In the genomic region with DNA sequence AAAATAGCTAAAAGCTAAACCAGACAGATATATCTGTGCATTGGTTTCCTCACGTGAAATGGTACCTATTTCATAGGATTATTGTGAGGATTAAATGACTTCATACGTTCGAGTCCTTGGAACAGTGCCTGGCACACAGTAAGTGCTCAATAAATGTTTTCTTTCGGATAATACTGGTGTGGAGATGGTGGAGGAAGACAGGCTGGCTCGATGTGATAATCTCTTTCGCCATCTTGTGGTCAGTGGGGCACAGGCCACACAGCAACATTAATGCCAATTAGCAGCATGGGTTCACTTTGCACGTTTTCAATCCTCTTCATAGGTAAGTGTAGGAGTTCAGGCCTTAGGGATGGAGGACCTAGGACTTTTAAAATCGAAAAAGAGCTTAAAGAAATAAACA, we compare ENCODE assay signal across 1 cellular context.
A peak's percentile ranks its signal among the peaks of the same experiment; 100 is the strongest.
TF ChIP-seq lines count a peak whose summit lies in the region.

No MANE protein-coding gene starts in this region.

TF ChIP-seq in HepG2, 621 proteins besides CTCF, POLR2A, EP300 and RAD21 (continued from another document):
- TF ChIP-seq, protein P1, sequence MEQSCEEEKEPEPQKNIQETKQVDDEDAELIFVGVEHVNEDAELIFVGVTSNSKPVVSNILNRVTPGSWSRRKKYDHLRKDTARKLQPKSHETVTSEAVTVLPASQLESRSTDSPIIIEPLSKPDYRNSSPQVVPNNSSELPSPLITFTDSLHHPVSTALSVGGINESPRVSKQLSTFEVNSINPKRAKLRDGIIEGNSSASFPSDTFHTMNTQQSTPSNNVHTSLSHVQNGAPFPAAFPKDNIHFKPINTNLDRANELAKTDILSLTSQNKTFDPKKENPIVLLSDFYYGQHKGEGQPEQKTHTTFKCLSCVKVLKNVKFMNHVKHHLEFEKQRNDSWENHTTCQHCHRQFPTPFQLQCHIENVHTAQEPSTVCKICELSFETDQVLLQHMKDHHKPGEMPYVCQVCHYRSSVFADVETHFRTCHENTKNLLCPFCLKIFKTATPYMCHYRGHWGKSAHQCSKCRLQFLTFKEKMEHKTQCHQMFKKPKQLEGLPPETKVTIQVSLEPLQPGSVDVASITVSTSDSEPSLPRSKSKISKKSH (CRISPR knock-in tag; IDR thresholded peaks at IDR 0.05; ENCODE audit: borderline replicate concordance) = no peak
- TF ChIP-seq HMGXB4 (CRISPR knock-in tag; IDR thresholded peaks at IDR 0.05; ENCODE audit: borderline replicate concordance in 1 of 2, low read depth in 1 of 2) = 0 out of 4 replicates have a peak, but pooled peaks of 1 of the 2 experiments have one; percentile 26
- no peak for TF ChIP-seq ZNF550 (CRISPR knock-in tag; IDR thresholded peaks at IDR 0.05; ENCODE audit: borderline replicate concordance)
- TF ChIP-seq KDM1A (CRISPR knock-in tag; IDR thresholded peaks at IDR 0.05) = no peak
- TF ChIP-seq SMC3 (IDR thresholded peaks at IDR 0.05; ENCODE audit: low read length) = peak; percentile 92
- TF ChIP-seq, protein P2, sequence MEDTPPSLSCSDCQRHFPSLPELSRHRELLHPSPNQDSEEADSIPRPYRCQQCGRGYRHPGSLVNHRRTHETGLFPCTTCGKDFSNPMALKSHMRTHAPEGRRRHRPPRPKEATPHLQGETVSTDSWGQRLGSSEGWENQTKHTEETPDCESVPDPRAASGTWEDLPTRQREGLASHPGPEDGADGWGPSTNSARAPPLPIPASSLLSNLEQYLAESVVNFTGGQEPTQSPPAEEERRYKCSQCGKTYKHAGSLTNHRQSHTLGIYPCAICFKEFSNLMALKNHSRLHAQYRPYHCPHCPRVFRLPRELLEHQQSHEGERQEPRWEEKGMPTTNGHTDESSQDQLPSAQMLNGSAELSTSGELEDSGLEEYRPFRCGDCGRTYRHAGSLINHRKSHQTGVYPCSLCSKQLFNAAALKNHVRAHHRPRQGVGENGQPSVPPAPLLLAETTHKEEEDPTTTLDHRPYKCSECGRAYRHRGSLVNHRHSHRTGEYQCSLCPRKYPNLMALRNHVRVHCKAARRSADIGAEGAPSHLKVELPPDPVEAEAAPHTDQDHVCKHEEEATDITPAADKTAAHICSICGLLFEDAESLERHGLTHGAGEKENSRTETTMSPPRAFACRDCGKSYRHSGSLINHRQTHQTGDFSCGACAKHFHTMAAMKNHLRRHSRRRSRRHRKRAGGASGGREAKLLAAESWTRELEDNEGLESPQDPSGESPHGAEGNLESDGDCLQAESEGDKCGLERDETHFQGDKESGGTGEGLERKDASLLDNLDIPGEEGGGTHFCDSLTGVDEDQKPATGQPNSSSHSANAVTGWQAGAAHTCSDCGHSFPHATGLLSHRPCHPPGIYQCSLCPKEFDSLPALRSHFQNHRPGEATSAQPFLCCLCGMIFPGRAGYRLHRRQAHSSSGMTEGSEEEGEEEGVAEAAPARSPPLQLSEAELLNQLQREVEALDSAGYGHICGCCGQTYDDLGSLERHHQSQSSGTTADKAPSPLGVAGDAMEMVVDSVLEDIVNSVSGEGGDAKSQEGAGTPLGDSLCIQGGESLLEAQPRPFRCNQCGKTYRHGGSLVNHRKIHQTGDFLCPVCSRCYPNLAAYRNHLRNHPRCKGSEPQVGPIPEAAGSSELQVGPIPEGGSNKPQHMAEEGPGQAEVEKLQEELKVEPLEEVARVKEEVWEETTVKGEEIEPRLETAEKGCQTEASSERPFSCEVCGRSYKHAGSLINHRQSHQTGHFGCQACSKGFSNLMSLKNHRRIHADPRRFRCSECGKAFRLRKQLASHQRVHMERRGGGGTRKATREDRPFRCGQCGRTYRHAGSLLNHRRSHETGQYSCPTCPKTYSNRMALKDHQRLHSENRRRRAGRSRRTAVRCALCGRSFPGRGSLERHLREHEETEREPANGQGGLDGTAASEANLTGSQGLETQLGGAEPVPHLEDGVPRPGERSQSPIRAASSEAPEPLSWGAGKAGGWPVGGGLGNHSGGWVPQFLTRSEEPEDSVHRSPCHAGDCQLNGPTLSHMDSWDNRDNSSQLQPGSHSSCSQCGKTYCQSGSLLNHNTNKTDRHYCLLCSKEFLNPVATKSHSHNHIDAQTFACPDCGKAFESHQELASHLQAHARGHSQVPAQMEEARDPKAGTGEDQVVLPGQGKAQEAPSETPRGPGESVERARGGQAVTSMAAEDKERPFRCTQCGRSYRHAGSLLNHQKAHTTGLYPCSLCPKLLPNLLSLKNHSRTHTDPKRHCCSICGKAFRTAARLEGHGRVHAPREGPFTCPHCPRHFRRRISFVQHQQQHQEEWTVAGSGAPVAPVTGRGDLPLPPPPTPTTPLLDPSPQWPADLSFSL (CRISPR knock-in tag; IDR thresholded peaks at IDR 0.05) = no peak
- TF ChIP-seq IRF2 (CRISPR knock-in tag; IDR thresholded peaks at IDR 0.05) = peak; percentile 39; the same call in 1 of the 2 replicates
- no peak for TF ChIP-seq ZNF891 (CRISPR knock-in tag; IDR thresholded peaks at IDR 0.05)
- TF ChIP-seq HDAC2 (CRISPR knock-in tag; IDR thresholded peaks at IDR 0.05) = 0 out of 2 replicates have a peak, but pooled peaks have one; percentile 11
- TF ChIP-seq ZNF251 (CRISPR knock-in tag; IDR thresholded peaks at IDR 0.05) = no peak
- TF ChIP-seq PHB2 (IDR thresholded peaks at IDR 0.05; ENCODE audit: partially characterized antibody) = no peak
- TF ChIP-seq ZNF160 (CRISPR knock-in tag; IDR thresholded peaks at IDR 0.05) = no peak
- TF ChIP-seq TBX3 (IDR thresholded peaks at IDR 0.05; ENCODE audit: borderline replicate concordance) = no peak
- TF ChIP-seq, protein P3, sequence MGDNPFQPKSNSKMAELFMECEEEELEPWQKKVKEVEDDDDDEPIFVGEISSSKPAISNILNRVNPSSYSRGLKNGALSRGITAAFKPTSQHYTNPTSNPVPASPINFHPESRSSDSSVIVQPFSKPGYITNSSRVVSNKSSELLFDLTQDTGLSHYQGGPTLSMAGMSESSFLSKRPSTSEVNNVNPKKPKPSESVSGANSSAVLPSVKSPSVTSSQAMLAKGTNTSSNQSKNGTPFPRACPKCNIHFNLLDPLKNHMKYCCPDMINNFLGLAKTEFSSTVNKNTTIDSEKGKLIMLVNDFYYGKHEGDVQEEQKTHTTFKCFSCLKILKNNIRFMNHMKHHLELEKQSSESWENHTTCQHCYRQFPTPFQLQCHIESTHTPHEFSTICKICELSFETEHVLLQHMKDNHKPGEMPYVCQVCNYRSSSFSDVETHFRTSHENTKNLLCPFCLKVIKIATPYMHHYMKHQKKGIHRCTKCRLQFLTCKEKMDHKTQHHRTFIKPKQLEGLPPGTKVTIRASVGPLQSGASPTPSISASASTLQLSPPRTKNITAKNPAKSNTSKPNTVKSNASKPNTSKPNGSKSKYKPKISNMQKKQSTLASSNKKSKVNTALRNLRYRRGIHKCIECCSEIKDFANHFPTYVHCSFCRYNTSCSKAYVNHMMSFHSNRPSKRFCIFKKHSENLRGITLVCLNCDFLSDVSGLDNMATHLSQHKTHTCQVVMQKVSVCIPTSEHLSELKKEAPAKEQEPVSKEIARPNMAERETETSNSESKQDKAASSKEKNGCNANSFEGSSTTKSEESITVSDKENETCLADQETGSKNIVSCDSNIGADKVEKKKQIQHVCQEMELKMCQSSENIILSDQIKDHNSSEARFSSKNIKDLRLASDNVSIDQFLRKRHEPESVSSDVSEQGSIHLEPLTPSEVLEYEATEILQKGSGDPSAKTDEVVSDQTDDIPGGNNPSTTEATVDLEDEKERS (CRISPR knock-in tag; IDR thresholded peaks at IDR 0.05) = no peak
- TF ChIP-seq ZNF205 (CRISPR knock-in tag; IDR thresholded peaks at IDR 0.05) = no peak
- TF ChIP-seq STAG1 (CRISPR knock-in tag; IDR thresholded peaks at IDR 0.05) = peak; percentile 96
- no peak for TF ChIP-seq ZFP36L2 (CRISPR knock-in tag; IDR thresholded peaks at IDR 0.05)
- peak; percentile 98 for TF ChIP-seq ZKSCAN8 (CRISPR knock-in tag; IDR thresholded peaks at IDR 0.05; ENCODE audit: borderline replicate concordance)
